ENCODE assay signal across 16 cellular contexts in genomic region chr2:216206821-216207220, GRCh38.
DNase-seq lines count a peak whose midpoint lies in the region; ATAC-seq and TF ChIP-seq lines count a peak whose summit lies in the region.
"Had no signal": no experiment of that assay in that cellular context is flagged by ENCODE, and none has a peak within 500 bp of the region (broad histone marks: within the 10 kb centered on the region; RNA-seq: fewer than 3 reads in every experiment).

No MANE protein-coding gene starts in this region.

- no peak for ATAC-seq in CD4-positive, alpha-beta T cell (ENCODE audit: poor library complexity)
- peak; percentile 44 for ATAC-seq in GM18868 (IDR thresholded peaks at IDR 0.05; ENCODE audit: unreplicated experiment)
- ATAC-seq in HG02884 (IDR thresholded peaks at IDR 0.05; ENCODE audit: unreplicated experiment), result peak; percentile 47
- no peak for ATAC-seq in GM18498 (IDR thresholded peaks at IDR 0.05; ENCODE audit: unreplicated experiment)
- ATAC-seq: left lung, right cardiac atrium had no signal

- no peaks in the 10 kb centered on the region for H3K9me3 Mint-ChIP-seq in CD4-positive, alpha-beta T cell
- H3K9me3 Mint-ChIP-seq in activated CD4-positive, alpha-beta memory T cell treated with anti-CD3 and anti-CD28 coated beads, Interleukin-2, amount 10 ng/mL, durations not matched to agents 7 days and 5 days, result no peaks in the 10 kb centered on the region

- H3K4me3 Mint-ChIP-seq in CD4-positive, alpha-beta T cell, result no peak overlapping the region
- H3K4me3 Mint-ChIP-seq in activated CD4-positive, alpha-beta memory T cell treated with anti-CD3 and anti-CD28 coated beads, Interleukin-2, amount 10 ng/mL, durations not matched to agents 7 days and 5 days, result no peak overlapping the region

- peak overlapping the region; percentile 35 for H3K27ac Mint-ChIP-seq in CD4-positive, alpha-beta T cell
- H3K27ac Mint-ChIP-seq in activated CD4-positive, alpha-beta memory T cell treated with anti-CD3 and anti-CD28 coated beads, Interleukin-2, amount 10 ng/mL, durations not matched to agents 7 days and 5 days, result peak overlapping the region; percentile 73

- no peak for TF ChIP-seq CTCF in CD4-positive, alpha-beta T cell (IDR thresholded peaks at IDR 0.05)

- peaks cover 73% of the 10 kb centered on the region for H3K36me3 Mint-ChIP-seq in CD4-positive, alpha-beta T cell (ENCODE audit: low read depth)
- H3K36me3 Mint-ChIP-seq in activated CD4-positive, alpha-beta memory T cell treated with anti-CD3 and anti-CD28 coated beads, Interleukin-2, amount 10 ng/mL, durations not matched to agents 7 days and 5 days (ENCODE audit: low read depth), result peaks cover 81% of the 10 kb centered on the region

- no peak overlapping the region for H3K27ac ChIP-seq in CD4-positive, alpha-beta T cell (ENCODE audit: low read depth, low read length)
- H3K27ac ChIP-seq: esophagus squamous epithelium, left lung had no signal

- H3K27me3 Mint-ChIP-seq in CD4-positive, alpha-beta T cell, result no peaks in the 10 kb centered on the region
- H3K27me3 Mint-ChIP-seq in activated CD4-positive, alpha-beta memory T cell treated with anti-CD3 and anti-CD28 coated beads, Interleukin-2, amount 10 ng/mL, durations not matched to agents 7 days and 5 days, result no peaks in the 10 kb centered on the region

- CTCF ChIA-PET in CD4-positive, alpha-beta T cell (lab: Charles Lee), result no interaction called here
- CTCF ChIA-PET in activated CD4-positive, alpha-beta memory T cell treated with anti-CD3 and anti-CD28 coated beads, Interleukin-2, amount 10 ng/mL, durations not matched to agents 7 days and 5 days (lab: Charles Lee), result no interaction called here

- POLR2A ChIA-PET in CD4-positive, alpha-beta T cell (lab: Charles Lee), result no interaction called here
- POLR2A ChIA-PET in activated CD4-positive, alpha-beta memory T cell treated with anti-CD3 and anti-CD28 coated beads, Interleukin-2, amount 10 ng/mL, durations not matched to agents 7 days and 5 days (lab: Charles Lee), result interaction anchor here (1.1 kb wide), 1 partner anchor 15 kb away, joined by 3 read pairs; no protein-coding TSS in a partner anchor

- DNase-seq in CD4-positive, alpha-beta T cell, result no peak
- no peak for DNase-seq in activated CD4-positive, alpha-beta memory T cell treated with anti-CD3 and anti-CD28 coated beads, Interleukin-2, amount 10 ng/mL, durations not matched to agents 7 days and 5 days
- DNase-seq in NCI-H82 (lab: John Stamatoyannopoulos, UW) (no peak), DMS153 (lab: John Stamatoyannopoulos, UW) (no peak), AG08396 (ENCODE audit: low spot score) (no peak)
- DNase-seq: cortex of kidney, esophagus squamous epithelium, hypothalamus, IMR-90, left lung, NCI-H1092 treated with DMSO at 0.1 percent for 48 hours, NCI-H446 treated with DMSO at 0.1 percent for 48 hours, right cardiac atrium had no signal

- intact Hi-C loops in CD4-positive, alpha-beta T cell (cut with DNase I, micrococcal nuclease), result no loop called here

- peaks cover 39% of the 10 kb centered on the region for H3K4me1 Mint-ChIP-seq in CD4-positive, alpha-beta T cell (ENCODE audit: low read depth)
- H3K4me1 Mint-ChIP-seq in activated CD4-positive, alpha-beta memory T cell treated with anti-CD3 and anti-CD28 coated beads, Interleukin-2, amount 10 ng/mL, durations not matched to agents 7 days and 5 days, result peaks cover 40% of the 10 kb centered on the region

- no peaks in the 10 kb centered on the region for H3K9me3 ChIP-seq in CD4-positive, alpha-beta T cell (ENCODE audit: control insufficient read depth, low read length)
- H3K9me3 ChIP-seq: esophagus squamous epithelium, left lung had no signal

- H3K27me3 ChIP-seq in CD4-positive, alpha-beta T cell (ENCODE audit: control insufficient read depth, insufficient read depth, low read length), result no peaks in the 10 kb centered on the region
- H3K27me3 ChIP-seq: esophagus squamous epithelium, left lung had no signal

Comparison
In these comparisons a context has a peak if more than half of its experiments do, and no peak if none do; other contexts are left out.
1. ATAC-seq: peak in GM18868 (single experiment) and HG02884 (single experiment); none in CD4-positive, alpha-beta T cell (single experiment) and GM18498 (single experiment).